15 cellular contexts compared by ENCODE assay signal in genomic region chr15:62902821-62903220, GRCh38.
A peak's percentile ranks its signal among the peaks of the same experiment; 100 is the strongest.
DNase-seq lines count a peak whose midpoint lies in the region; ATAC-seq and TF ChIP-seq lines count a peak whose summit lies in the region.
"Had no signal": no experiment of that assay in that cellular context is flagged by ENCODE, and none has a peak within 500 bp of the region (broad histone marks: within the 10 kb centered on the region; RNA-seq: fewer than 3 reads in every experiment).

No MANE protein-coding gene starts in this region.

- H3K27me3 Mint-ChIP-seq in GM23338 (ENCODE audit: insufficient read depth, low read depth, poor library complexity) = peaks cover 4% of the 10 kb centered on the region
- peaks cover 2% of the 10 kb centered on the region for H3K27me3 Mint-ChIP-seq in endodermal cell (ENCODE audit: insufficient read depth)
- no peaks in the 10 kb centered on the region for H3K27me3 Mint-ChIP-seq in mesothelial cell of epicardium (ENCODE audit: low read depth)

- H3K27ac Mint-ChIP-seq in GM23338 (0 out of 2 replicates have a peak overlapping the region, but pooled peaks have one; percentile 10), endodermal cell (peak overlapping the region; percentile 58), mesothelial cell of epicardium (peak overlapping the region; percentile 17)
- H3K27ac Mint-ChIP-seq: CD8-positive, alpha-beta memory T cell had no signal

- H3K9me3 ChIP-seq in endodermal cell (ENCODE audit: control insufficient read depth, low read length) = no peaks in the 10 kb centered on the region

- TF ChIP-seq CTCF in GM23338 (conservative IDR thresholded peaks at IDR 0.05; ENCODE audit: low read depth in 2 of 2) (no peak), endodermal cell (conservative IDR thresholded peaks at IDR 0.05) (peak; percentile 14), mesothelial cell of epicardium (IDR thresholded peaks at IDR 0.05; ENCODE audit: unreplicated experiment) (no peak), GM10266 (IDR thresholded peaks at IDR 0.05; ENCODE audit: control insufficient read depth, insufficient read depth, low read depth, missing control alignments) (no peak)

- H3K79me2 ChIP-seq in GM23338 (replicated peaks; ENCODE audit: insufficient read depth) = no peaks in the 10 kb centered on the region

- no peak overlapping the region for H3K4me2 ChIP-seq in GM23338

- H3F3A ChIP-seq in GM23338 (replicated peaks; ENCODE audit: low read depth) = no peaks in the 10 kb centered on the region

- H3K4me1 Mint-ChIP-seq in GM23338 = peaks cover 31% of the 10 kb centered on the region
- H3K4me1 Mint-ChIP-seq in endodermal cell = peaks cover 30% of the 10 kb centered on the region
- H3K4me1 Mint-ChIP-seq in mesothelial cell of epicardium = peaks cover 58% of the 10 kb centered on the region
- H3K4me1 Mint-ChIP-seq: CD8-positive, alpha-beta memory T cell had no signal

- peaks cover 13% of the 10 kb centered on the region for H3K4me1 ChIP-seq in GM23338 (ENCODE audit: insufficient read depth)
- peaks cover 19% of the 10 kb centered on the region for H3K4me1 ChIP-seq in endodermal cell (ENCODE audit: control insufficient read depth, insufficient read depth, low read length)

- DNase-seq in GM23338 (ENCODE audit: low spot score) (no peak), endodermal cell (peak; percentile 82), mesothelial cell of epicardium (ENCODE audit: low spot score in 2 of 2, unreplicated experiment in 2 of 2) (no peak), GM10266 (ENCODE audit: extremely low spot score) (no peak), KG1 (lab: John Stamatoyannopoulos, UW) (no peak), NCI-H2196 (lab: John Stamatoyannopoulos, UW; ENCODE audit: unreplicated experiment) (no peak)
- DNase-seq: C1 segment of cervical spinal cord; CD8-positive, alpha-beta memory T cell; NCI-H1417 treated with DMSO at 0.1 percent for 48 hours; NCI-H524 treated with DMSO at 0.1 percent for 48 hours; PC-3; RPMI8226; SIG-M5 had no signal

- no peaks in the 10 kb centered on the region for H3K9me2 ChIP-seq in GM23338 (ENCODE audit: insufficient read depth)

- WGBS in endodermal cell (ENCODE audit: insufficient coverage in 1 of 2, insufficient read length in 1 of 2), 2 experiments = 52 to 55% methylated on average over 2 to 4 of the region's 4 CpGs

- H3K9me3 Mint-ChIP-seq in GM23338 (no peaks in the 10 kb centered on the region; the same call in 2 of the 3 replicates), endodermal cell (no peaks in the 10 kb centered on the region), mesothelial cell of epicardium (no peaks in the 10 kb centered on the region)
- H3K9me3 Mint-ChIP-seq: CD8-positive, alpha-beta memory T cell had no signal

- no peak overlapping the region for H3K9ac ChIP-seq in endodermal cell (ENCODE audit: extremely low read depth, low read length, poor library complexity, severe bottlenecking)

- H3K36me3 Mint-ChIP-seq in GM23338 (ENCODE audit: low read depth) (no peaks in the 10 kb centered on the region), endodermal cell (ENCODE audit: low read depth) (no peaks in the 10 kb centered on the region), mesothelial cell of epicardium (no peaks in the 10 kb centered on the region)
- H3K36me3 Mint-ChIP-seq: CD8-positive, alpha-beta memory T cell had no signal

- H3K36me3 ChIP-seq in GM23338 (ENCODE audit: insufficient read depth) = no peaks in the 10 kb centered on the region
- H3K36me3 ChIP-seq in endodermal cell (ENCODE audit: control insufficient read depth, insufficient read depth, low read length) = no peaks in the 10 kb centered on the region

- H3K27me3 ChIP-seq in GM23338 (ENCODE audit: insufficient read depth) (no peaks in the 10 kb centered on the region), endodermal cell (ENCODE audit: control insufficient read depth, insufficient read depth, low read length, poor library complexity, severe bottlenecking) (no peaks in the 10 kb centered on the region)

- H3K27ac ChIP-seq in GM23338 (ENCODE audit: low read depth) (no peak overlapping the region), endodermal cell (ENCODE audit: low read depth, low read length) (no peak overlapping the region)

- H4K20me1 ChIP-seq in GM23338 (replicated peaks; ENCODE audit: insufficient read depth) = no peaks in the 10 kb centered on the region

- H3K4me3 Mint-ChIP-seq in GM23338 (no peak overlapping the region), endodermal cell (no peak overlapping the region), mesothelial cell of epicardium (no peak overlapping the region)
- H3K4me3 Mint-ChIP-seq: CD8-positive, alpha-beta memory T cell had no signal

- H3K4me3 ChIP-seq in GM23338 (no peak overlapping the region), endodermal cell (ENCODE audit: low read length) (no peak overlapping the region)

- H2AFZ ChIP-seq in GM23338 = peak overlapping the region; percentile 84

- ATAC-seq in GM23338 = peak; percentile 67
- no peak for ATAC-seq in HG02852 (IDR thresholded peaks at IDR 0.05; ENCODE audit: unreplicated experiment)
- ATAC-seq: PC-3, SK-N-SH treated with all-trans-retinoic acid at 6 μM for 48 hours had no signal

TF ChIP-seq in GM23338, 12 proteins besides CTCF, POLR2A, EP300 and RAD21 (continues in another document):
- TF ChIP-seq ZNF114 (CRISPR knock-in tag; IDR thresholded peaks at IDR 0.05) = no peak
- no peak for TF ChIP-seq ZNF462 (CRISPR knock-in tag; IDR thresholded peaks at IDR 0.05)
- no peak for TF ChIP-seq JUNB (IDR thresholded peaks at IDR 0.05; ENCODE audit: unreplicated experiment)
- no peak for TF ChIP-seq NANOG (IDR thresholded peaks at IDR 0.05; ENCODE audit: borderline replicate concordance)
- TF ChIP-seq ZNF331 (CRISPR knock-in tag; IDR thresholded peaks at IDR 0.05; ENCODE audit: low read depth) = no peak
- TF ChIP-seq EZH2 (IDR thresholded peaks at IDR 0.05; ENCODE audit: low read depth, unreplicated experiment) = no peak
- TF ChIP-seq STAT1 (IDR thresholded peaks at IDR 0.05; ENCODE audit: unreplicated experiment) = no peak
- no peak for TF ChIP-seq POLR2AphosphoS5 (IDR thresholded peaks at IDR 0.05; ENCODE audit: low read depth)
